ENCODE assay signal across 19 cellular contexts in genomic region chr18:56028514-56028913, GRCh38.
A peak's percentile ranks its signal among the peaks of the same experiment; 100 is the strongest.
DNase-seq lines count a peak whose midpoint lies in the region; ATAC-seq and TF ChIP-seq lines count a peak whose summit lies in the region.
"Had no signal": no experiment of that assay in that cellular context is flagged by ENCODE, and none has a peak within 500 bp of the region (broad histone marks: within the 10 kb centered on the region; RNA-seq: fewer than 3 reads in every experiment).

No MANE protein-coding gene starts in this region.

- H3K4me2 ChIP-seq in GM23248 (ENCODE audit: unreplicated experiment) = no peak overlapping the region
- no peak overlapping the region for H3K4me2 ChIP-seq in hepatocyte

- TF ChIP-seq CTCF in astrocyte of the spinal cord (IDR thresholded peaks at IDR 0.05; ENCODE audit: low read depth, low read length) (no peak), hepatocyte (IDR thresholded peaks at IDR 0.05; ENCODE audit: poor library complexity) (no peak), testis (IDR thresholded peaks at IDR 0.05) (no peak)

- DNase-seq in A172 (ENCODE audit: low spot score) (peak; percentile 11), GM23248 (peak; percentile 67), astrocyte of the spinal cord (ENCODE audit: low read depth, low spot score) (peak; percentile 73), hepatocyte (ENCODE audit: low spot score) (peak; percentile 7), HuH-7 (ENCODE audit: low spot score) (no peak), testis (no peak), activated gamma-delta T cell treated with Interleukin-2 at 50 U/mL for 16 hours (no peak)
- DNase-seq: activated CD4-positive, alpha-beta T cell treated with anti-CD3 and anti-CD28 coated beads, Interleukin-2, amount 50 U/mL, for 1 hour; activated naive CD4-positive, alpha-beta T cell treated with anti-CD3 and anti-CD28 coated beads, Interleukin-2, amount 10 ng/mL, durations not matched to agents 7 days and 5 days; caudate nucleus; CD8-positive, alpha-beta T cell; effector memory CD4-positive, alpha-beta T cell; naive thymus-derived CD8-positive, alpha-beta T cell; RPMI8226; stimulated activated naive CD4-positive, alpha-beta T cell treated with Interleukin-2 at 50 U/mL for 16 hours; upper lobe of right lung had no signal

- ATAC-seq in HG02840 (IDR thresholded peaks at IDR 0.05; ENCODE audit: low FRiP score, unreplicated experiment) = no peak
- ATAC-seq: CD8-positive, alpha-beta T cell; naive thymus-derived CD8-positive, alpha-beta T cell; upper lobe of right lung had no signal

- no peak overlapping the region for H3K27ac ChIP-seq in GM23248
- no peak overlapping the region for H3K27ac ChIP-seq in hepatocyte
- no peak overlapping the region for H3K27ac ChIP-seq in testis
- H3K27ac ChIP-seq: upper lobe of right lung had no signal

- WGBS in GM23248 (ENCODE audit: low coverage in 1 of 2, low lambda C conversion rate in 2 of 2, missing lambda C conversion rate in 2 of 2), 2 experiments = 0% methylated on average over 1 of the region's 1 CpG
- 35% methylated on average over 1 of the region's 1 CpG for WGBS in hepatocyte (ENCODE audit: low lambda C conversion rate, missing lambda C conversion rate)
- WGBS in testis, 2 donors = 0 to 13% methylated on average over 1 of the region's 1 CpG

- in situ Hi-C loops in GM23248 (cut with MboI) = no loop called here
- in situ Hi-C loops in astrocyte of the spinal cord (cut with HindIII; ENCODE audit: low sequenced_read_pairs) = no loop called here

- H3K9me2 ChIP-seq in GM23248 (ENCODE audit: insufficient read depth) = no peaks in the 10 kb centered on the region
- no peaks in the 10 kb centered on the region for H3K9me2 ChIP-seq in hepatocyte (replicated peaks; ENCODE audit: insufficient read depth)

- H4K20me1 ChIP-seq in GM23248 (ENCODE audit: insufficient read depth) (no peaks in the 10 kb centered on the region), hepatocyte (ENCODE audit: insufficient read depth, poor library complexity, severe bottlenecking) (no peaks in the 10 kb centered on the region)

- 0 out of 2 replicates have a peak, but pooled peaks cover 3% of the 10 kb centered on the region for H3K4me1 ChIP-seq in GM23248 (ENCODE audit: insufficient read depth)
- H3K4me1 ChIP-seq in hepatocyte (ENCODE audit: insufficient read depth) = no peaks in the 10 kb centered on the region
- H3K4me1 ChIP-seq in testis = no peaks in the 10 kb centered on the region
- H3K4me1 ChIP-seq: HAP-1, upper lobe of right lung had no signal

- no peaks in the 10 kb centered on the region for H3K36me3 ChIP-seq in GM23248 (ENCODE audit: low read depth)
- no peaks in the 10 kb centered on the region for H3K36me3 ChIP-seq in hepatocyte (replicated peaks; ENCODE audit: insufficient read depth, low read depth)
- H3K36me3 ChIP-seq in testis (ENCODE audit: low read depth, missing control alignments) = no peaks in the 10 kb centered on the region
- H3K36me3 ChIP-seq: HAP-1, upper lobe of right lung had no signal

- no peaks in the 10 kb centered on the region for H3K79me2 ChIP-seq in GM23248 (ENCODE audit: insufficient read depth)
- no peaks in the 10 kb centered on the region for H3K79me2 ChIP-seq in hepatocyte

- H3F3A ChIP-seq in GM23248 (ENCODE audit: insufficient read depth) = peaks cover 10% of the 10 kb centered on the region; the same call in 1 of the 2 replicates

- TF ChIP-seq POLR2A in testis (IDR thresholded peaks at IDR 0.05) = no peak

- intact Hi-C loops in testis (cut with DNase I; ENCODE audit: low total_unique reads) = no loop called here

- H2AFZ ChIP-seq in GM23248 (no peak overlapping the region), hepatocyte (no peak overlapping the region)

- H3K4me3 ChIP-seq in GM23248 = no peak overlapping the region
- no peak overlapping the region for H3K4me3 ChIP-seq in astrocyte of the spinal cord (ENCODE audit: low read depth, low read length)
- H3K4me3 ChIP-seq in hepatocyte = no peak overlapping the region
- no peak overlapping the region for H3K4me3 ChIP-seq in testis
- H3K4me3 ChIP-seq: HAP-1, lung, upper lobe of right lung had no signal

- no peaks in the 10 kb centered on the region for H3K9me3 ChIP-seq in GM23248 (ENCODE audit: low read depth)
- H3K9me3 ChIP-seq in hepatocyte (ENCODE audit: low read depth) = no peaks in the 10 kb centered on the region
- no peaks in the 10 kb centered on the region for H3K9me3 ChIP-seq in testis
- H3K9me3 ChIP-seq: upper lobe of right lung had no signal

- no peak overlapping the region for H3K9ac ChIP-seq in GM23248

- H3K27me3 ChIP-seq in GM23248 (replicated peaks; ENCODE audit: insufficient read depth) (no peaks in the 10 kb centered on the region), hepatocyte (no peaks in the 10 kb centered on the region), testis (no peaks in the 10 kb centered on the region)
- H3K27me3 ChIP-seq: upper lobe of right lung had no signal

Comparison
In these comparisons a context has a peak if more than half of its experiments do, and no peak if none do; other contexts are left out.
1. DNase-seq: peak in A172 (single experiment), GM23248 (single experiment), astrocyte of the spinal cord (single experiment) and hepatocyte (single experiment); none in HuH-7 (single experiment), testis (single experiment) and activated gamma-delta T cell treated with Interleukin-2 at 50 U/mL for 16 hours (single experiment).